9 cellular contexts compared by ENCODE assay signal in genomic region chr1:158121604-158122254, GRCh38. TPM values are rescaled to one million over a fixed set of nuclear protein-coding genes. Genes with fewer than 3 reads are reported as not detected.
DNase-seq lines count a peak whose midpoint lies in the region; ATAC-seq and TF ChIP-seq lines count a peak whose summit lies in the region.
"Had no signal": no experiment of that assay in that cellular context is flagged by ENCODE, and none has a peak within 500 bp of the region (broad histone marks: within the 10 kb centered on the region; RNA-seq: fewer than 3 reads in every experiment).

No MANE protein-coding gene starts in this region.

- H3K27ac Mint-ChIP-seq in brain: peak overlapping the region in 1 of 5 experiments; percentile 38
- H3K27ac Mint-ChIP-seq: stimulated activated naive CD8-positive, alpha-beta T cell treated with anti-CD3 and anti-CD28 coated beads, Interleukin-15, Interleukin-2, amounts not matched to agents 100 ng/mL and 50 ng/mL, for 24 hours had no signal

- peaks cover 6% of the 10 kb centered on the region for H3K27me3 Mint-ChIP-seq in brain

- peak; percentile 63 for TF ChIP-seq CTCF in BE2C (IDR thresholded peaks at IDR 0.05; ENCODE audit: low read depth, low read length)
- TF ChIP-seq CTCF in GM12872 (IDR thresholded peaks at IDR 0.05; ENCODE audit: insufficient read depth, low read depth, low read length): peak; percentile 77
- peak; percentile 80 to 90 for TF ChIP-seq CTCF in brain (conservative IDR thresholded peaks at IDR 0.05)

- H3K4me3 Mint-ChIP-seq in brain: no peak overlapping the region
- H3K4me3 Mint-ChIP-seq: stimulated activated naive CD8-positive, alpha-beta T cell treated with anti-CD3 and anti-CD28 coated beads, Interleukin-15, Interleukin-2, amounts not matched to agents 100 ng/mL and 50 ng/mL, for 24 hours had no signal

- no peaks in the 10 kb centered on the region for H3K36me3 Mint-ChIP-seq in brain

- H3K9me3 Mint-ChIP-seq in brain: no peaks in the 10 kb centered on the region
- H3K9me3 Mint-ChIP-seq: stimulated activated naive CD8-positive, alpha-beta T cell treated with anti-CD3 and anti-CD28 coated beads, Interleukin-15, Interleukin-2, amounts not matched to agents 100 ng/mL and 50 ng/mL, for 24 hours had no signal

- H3K4me3 ChIP-seq in BE2C (ENCODE audit: low read depth, low read length): no peak overlapping the region

- DNase-seq in BE2C: peak; percentile 18
- peak; percentile 57 for DNase-seq in NCI-H526 treated with DMSO at 0.1 percent for 48 hours (lab: John Stamatoyannopoulos, UW)
- DNase-seq in mucosa of gallbladder (ENCODE audit: low spot score): peak; percentile 22

- H3K4me1 ChIP-seq in BE2C: no peaks in the 10 kb centered on the region

- ATAC-seq in GM19467 (IDR thresholded peaks at IDR 0.05; ENCODE audit: unreplicated experiment) (no peak), GM21619 (IDR thresholded peaks at IDR 0.05; ENCODE audit: unreplicated experiment) (no peak), GM21825 (IDR thresholded peaks at IDR 0.05; ENCODE audit: unreplicated experiment) (no peak)

- no peaks in the 10 kb centered on the region for H3K36me3 ChIP-seq in BE2C

- H3K27me3 ChIP-seq in BE2C: no peaks in the 10 kb centered on the region; the same call in 1 of the 2 replicates

- H3K9me3 ChIP-seq in BE2C: no peaks in the 10 kb centered on the region

- H3K4me1 Mint-ChIP-seq in brain: peaks cover 40% of the 10 kb centered on the region

RNA-seq across cellular contexts. Expression of gene CD1D, which starts 59.0 kb away (rescaled TPM):
- not detected for polyA plus RNA-seq in BE2C (2012; ENCODE audit: insufficient read depth, insufficient read length, low read depth)
- 0.19 TPM for polyA plus RNA-seq in brain (ENCODE audit: insufficient read depth, low read depth, low replicate concordance)
- 7.2 TPM for total RNA-seq in mucosa of gallbladder
